15 cellular contexts compared by ENCODE assay signal in genomic region chr11:126403039-126403438, GRCh38. TPM values are rescaled to one million over a fixed set of nuclear protein-coding genes. Genes with fewer than 3 reads are reported as not detected.
A peak's percentile ranks its signal among the peaks of the same experiment; 100 is the strongest.
DNase-seq lines count a peak whose midpoint lies in the region; TF ChIP-seq lines count a peak whose summit lies in the region.
"Had no signal": no experiment of that assay in that cellular context is flagged by ENCODE, and none has a peak within 500 bp of the region (broad histone marks: within the 10 kb centered on the region; RNA-seq: fewer than 3 reads in every experiment).

No MANE protein-coding gene starts in this region.

- peaks cover 23% of the 10 kb centered on the region for H3K4me1 ChIP-seq in HUES64 (ENCODE audit: insufficient read depth, low read length)
- peaks cover 6% of the 10 kb centered on the region for H3K4me1 ChIP-seq in colonic mucosa

- no peak for TF ChIP-seq CTCF in colonic mucosa (IDR thresholded peaks at IDR 0.05)

- WGBS in HUES64 = 84% methylated on average over 11 of the region's 11 CpGs

- H3K27me3 ChIP-seq in HUES64 (ENCODE audit: insufficient read depth, low read length) (no peaks in the 10 kb centered on the region), colonic mucosa (no peaks in the 10 kb centered on the region)
- H3K27me3 ChIP-seq: spleen had no signal

- DNase-seq in Caki2 (ENCODE audit: low read depth) = peak; percentile 57
- peak; percentile 90 for DNase-seq in colonic mucosa
- DNase-seq in myocyte (ENCODE audit: low read depth) = peak; percentile 9
- DNase-seq in NCI-H345 treated with DMSO at 0.1 percent for 48 hours (lab: John Stamatoyannopoulos, UW; ENCODE audit: unreplicated experiment) = no peak
- DNase-seq in NCI-H2107 treated with DMSO at 0.1 percent for 48 hours (lab: John Stamatoyannopoulos, UW; ENCODE audit: unreplicated experiment) = no peak
- no peak for DNase-seq in NCI-H1092 treated with DMSO at 0.1 percent for 48 hours (lab: John Stamatoyannopoulos, UW)
- DNase-seq in stimulated activated CD8-positive, alpha-beta memory T cell treated with anti-CD3 and anti-CD28 coated beads, Interleukin-4, amount 100 ng/mL, for 48 hours = no peak
- DNase-seq: activated CD4-positive, CD25-positive, alpha-beta regulatory T cell; activated naive CD8-positive, alpha-beta T cell treated with anti-CD3 and anti-CD28 coated beads for 36 hours; KBM-7; NCI-H1694; NK-92 treated with Interleukin-12 subunit alpha and Interleukin-12 subunit beta, amount 100 ng/mL, for 24 hours; SK-N-SH had no signal

- H3K27ac ChIP-seq in HUES64 (ENCODE audit: low read depth, low read length) = no peak overlapping the region
- H3K27ac ChIP-seq in colonic mucosa = peak overlapping the region; percentile 80

- H3K4me3 ChIP-seq in HUES64 (ENCODE audit: low read length) = no peak overlapping the region
- no peak overlapping the region for H3K4me3 ChIP-seq in colonic mucosa
- H3K4me3 ChIP-seq: spleen had no signal

- H3K36me3 ChIP-seq in HUES64 (ENCODE audit: insufficient read depth, low read length) (peaks cover 8% of the 10 kb centered on the region), colonic mucosa (peaks cover under 1% of the 10 kb centered on the region)

- intact Hi-C loops in colonic mucosa (cut with DNase I) = no loop called here

- H3K9me3 ChIP-seq in HUES64 (ENCODE audit: insufficient read depth, low read depth, low read length) (0 out of 2 replicates have a peak, but pooled peaks cover 3% of the 10 kb centered on the region), colonic mucosa (no peaks in the 10 kb centered on the region)
- H3K9me3 ChIP-seq: SK-N-SH had no signal

- in situ Hi-C loops in Caki2 (cut with HindIII; ENCODE audit: low pct_unique_long_range_greater_than_20kb, low sequenced_read_pairs) = no loop called here

- H3K9ac ChIP-seq in HUES64 (ENCODE audit: low read depth, low read length) (0 out of 2 replicates have a peak overlapping the region, but pooled peaks have one; percentile 16), colonic mucosa (ENCODE audit: low read depth in 2 of 2, low read length in 2 of 2) (no peak overlapping the region)
- H3K9ac ChIP-seq: SK-N-SH had no signal

RNA-seq across cellular contexts. Expression of gene ST3GAL4, which starts 47.6 kb away (rescaled TPM):
- total RNA-seq in Caki2 (2014; rRNA removed; shearing (Covaris generic); ENCODE audit: low replicate concordance) = 44.7 and 54.0 TPM in 2 replicates
- 14.4 TPM for polyA plus RNA-seq in HUES64 (2013, experiment 1 of 2)
- polyA plus RNA-seq in HUES64 (2013, experiment 2 of 2) = 13.7 TPM
- total RNA-seq in colonic mucosa (100 to 1,000 TPM; 123 to 304 TPM), myocyte (24.2 and 25.2 TPM in 2 replicates)
- 43.7 TPM for polyA plus RNA-seq in myocyte (2012)

Comparison
In these comparisons a context has a peak if more than half of its experiments do, and no peak if none do; other contexts are left out.
1. DNase-seq: peak in Caki2 (single experiment), colonic mucosa (single experiment) and myocyte (single experiment); none in NCI-H345 treated with DMSO at 0.1 percent for 48 hours (single experiment), NCI-H2107 treated with DMSO at 0.1 percent for 48 hours (single experiment), NCI-H1092 treated with DMSO at 0.1 percent for 48 hours (single experiment) and stimulated activated CD8-positive, alpha-beta memory T cell treated with anti-CD3 and anti-CD28 coated beads, Interleukin-4, amount 100 ng/mL, for 48 hours (single experiment).